Comparison of ENCODE assay signal across 2 cellular contexts in the genomic region with DNA sequence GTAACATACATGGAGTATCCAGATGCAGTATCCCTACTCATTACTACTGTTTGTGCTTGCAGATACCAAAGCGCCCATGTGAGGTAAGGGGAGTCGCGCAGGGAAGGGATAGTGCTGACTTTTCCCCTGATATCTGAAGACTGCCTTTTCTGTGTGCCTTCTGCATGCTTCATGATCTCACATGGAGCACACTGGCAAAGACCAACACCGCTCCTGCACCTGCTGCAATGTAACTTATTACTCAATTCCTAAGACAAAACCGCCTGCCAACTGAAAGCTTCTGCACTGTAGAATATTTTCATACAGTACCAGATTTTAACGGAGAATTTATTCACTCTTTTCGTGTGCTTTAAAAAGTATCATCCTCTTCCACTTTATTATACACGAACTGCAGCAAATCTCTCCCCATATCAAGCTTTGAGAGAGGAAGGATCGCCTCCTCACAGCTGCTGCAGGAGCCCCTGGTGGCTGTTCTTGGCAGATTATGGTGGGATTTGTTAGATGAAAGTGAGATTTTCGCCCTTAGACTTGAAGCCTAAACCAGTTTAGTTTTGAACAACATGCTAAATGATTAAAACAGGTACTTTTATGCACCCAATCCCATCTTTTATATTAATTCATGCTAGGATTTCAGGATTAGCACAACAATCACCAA.
TF ChIP-seq lines count a peak whose summit lies in the region.

No MANE protein-coding gene starts in this region.

TF ChIP-seq in A549, 52 proteins besides CTCF, POLR2A, EP300 and RAD21 (continued from another document):
- no peak for TF ChIP-seq NPAS2 (CRISPR knock-in tag; IDR thresholded peaks at IDR 0.05; ENCODE audit: borderline replicate concordance)
- TF ChIP-seq CHD4 (IDR thresholded peaks at IDR 0.05; ENCODE audit: borderline replicate concordance), result no peak
- no peak for TF ChIP-seq HOXA7 (CRISPR knock-in tag; IDR thresholded peaks at IDR 0.05)
- TF ChIP-seq, protein P1, sequence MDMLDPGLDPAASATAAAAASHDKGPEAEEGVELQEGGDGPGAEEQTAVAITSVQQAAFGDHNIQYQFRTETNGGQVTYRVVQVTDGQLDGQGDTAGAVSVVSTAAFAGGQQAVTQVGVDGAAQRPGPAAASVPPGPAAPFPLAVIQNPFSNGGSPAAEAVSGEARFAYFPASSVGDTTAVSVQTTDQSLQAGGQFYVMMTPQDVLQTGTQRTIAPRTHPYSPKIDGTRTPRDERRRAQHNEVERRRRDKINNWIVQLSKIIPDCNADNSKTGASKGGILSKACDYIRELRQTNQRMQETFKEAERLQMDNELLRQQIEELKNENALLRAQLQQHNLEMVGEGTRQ (IDR thresholded peaks at IDR 0.05), result no peak
- TF ChIP-seq GATA3 (IDR thresholded peaks at IDR 0.05; ENCODE audit: borderline replicate concordance), result no peak
- TF ChIP-seq JUNB (IDR thresholded peaks at IDR 0.05), result no peak
- no peak for TF ChIP-seq CEBPB (IDR thresholded peaks at IDR 0.05)
- no peak for TF ChIP-seq MYC (IDR thresholded peaks at IDR 0.05; ENCODE audit: borderline replicate concordance, low read length)
- no peak for TF ChIP-seq FOSL2 (IDR thresholded peaks at IDR 0.05)
- TF ChIP-seq FOSL2 (CRISPR knock-in tag; IDR thresholded peaks at IDR 0.05), result no peak
- TF ChIP-seq, protein P2, sequence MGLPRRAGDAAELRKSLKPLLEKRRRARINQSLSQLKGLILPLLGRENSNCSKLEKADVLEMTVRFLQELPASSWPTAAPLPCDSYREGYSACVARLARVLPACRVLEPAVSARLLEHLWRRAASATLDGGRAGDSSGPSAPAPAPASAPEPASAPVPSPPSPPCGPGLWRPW (IDR thresholded peaks at IDR 0.05), result no peak
- no peak for TF ChIP-seq NFE2L2 (conservative IDR thresholded peaks at IDR 0.05; ENCODE audit: low read length)
- TF ChIP-seq JUN (IDR thresholded peaks at IDR 0.05), result no peak
- no peak for TF ChIP-seq ZNF302 (CRISPR knock-in tag; IDR thresholded peaks at IDR 0.05)
- TF ChIP-seq KDM5A (IDR thresholded peaks at IDR 0.05), result no peak
- no peak for TF ChIP-seq RFX5 (IDR thresholded peaks at IDR 0.05)

TF ChIP-seq in WTC11, 78 proteins besides CTCF, POLR2A, EP300 and RAD21 (continued from another document):
- TF ChIP-seq, protein P3, sequence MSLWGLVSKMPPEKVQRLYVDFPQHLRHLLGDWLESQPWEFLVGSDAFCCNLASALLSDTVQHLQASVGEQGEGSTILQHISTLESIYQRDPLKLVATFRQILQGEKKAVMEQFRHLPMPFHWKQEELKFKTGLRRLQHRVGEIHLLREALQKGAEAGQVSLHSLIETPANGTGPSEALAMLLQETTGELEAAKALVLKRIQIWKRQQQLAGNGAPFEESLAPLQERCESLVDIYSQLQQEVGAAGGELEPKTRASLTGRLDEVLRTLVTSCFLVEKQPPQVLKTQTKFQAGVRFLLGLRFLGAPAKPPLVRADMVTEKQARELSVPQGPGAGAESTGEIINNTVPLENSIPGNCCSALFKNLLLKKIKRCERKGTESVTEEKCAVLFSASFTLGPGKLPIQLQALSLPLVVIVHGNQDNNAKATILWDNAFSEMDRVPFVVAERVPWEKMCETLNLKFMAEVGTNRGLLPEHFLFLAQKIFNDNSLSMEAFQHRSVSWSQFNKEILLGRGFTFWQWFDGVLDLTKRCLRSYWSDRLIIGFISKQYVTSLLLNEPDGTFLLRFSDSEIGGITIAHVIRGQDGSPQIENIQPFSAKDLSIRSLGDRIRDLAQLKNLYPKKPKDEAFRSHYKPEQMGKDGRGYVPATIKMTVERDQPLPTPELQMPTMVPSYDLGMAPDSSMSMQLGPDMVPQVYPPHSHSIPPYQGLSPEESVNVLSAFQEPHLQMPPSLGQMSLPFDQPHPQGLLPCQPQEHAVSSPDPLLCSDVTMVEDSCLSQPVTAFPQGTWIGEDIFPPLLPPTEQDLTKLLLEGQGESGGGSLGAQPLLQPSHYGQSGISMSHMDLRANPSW (CRISPR knock-in tag; conservative IDR thresholded peaks at IDR 0.05; ENCODE audit: low read depth), result no peak
- TF ChIP-seq NFYB (CRISPR knock-in tag; conservative IDR thresholded peaks at IDR 0.05; ENCODE audit: low read depth), result no peak
- TF ChIP-seq, protein P4, sequence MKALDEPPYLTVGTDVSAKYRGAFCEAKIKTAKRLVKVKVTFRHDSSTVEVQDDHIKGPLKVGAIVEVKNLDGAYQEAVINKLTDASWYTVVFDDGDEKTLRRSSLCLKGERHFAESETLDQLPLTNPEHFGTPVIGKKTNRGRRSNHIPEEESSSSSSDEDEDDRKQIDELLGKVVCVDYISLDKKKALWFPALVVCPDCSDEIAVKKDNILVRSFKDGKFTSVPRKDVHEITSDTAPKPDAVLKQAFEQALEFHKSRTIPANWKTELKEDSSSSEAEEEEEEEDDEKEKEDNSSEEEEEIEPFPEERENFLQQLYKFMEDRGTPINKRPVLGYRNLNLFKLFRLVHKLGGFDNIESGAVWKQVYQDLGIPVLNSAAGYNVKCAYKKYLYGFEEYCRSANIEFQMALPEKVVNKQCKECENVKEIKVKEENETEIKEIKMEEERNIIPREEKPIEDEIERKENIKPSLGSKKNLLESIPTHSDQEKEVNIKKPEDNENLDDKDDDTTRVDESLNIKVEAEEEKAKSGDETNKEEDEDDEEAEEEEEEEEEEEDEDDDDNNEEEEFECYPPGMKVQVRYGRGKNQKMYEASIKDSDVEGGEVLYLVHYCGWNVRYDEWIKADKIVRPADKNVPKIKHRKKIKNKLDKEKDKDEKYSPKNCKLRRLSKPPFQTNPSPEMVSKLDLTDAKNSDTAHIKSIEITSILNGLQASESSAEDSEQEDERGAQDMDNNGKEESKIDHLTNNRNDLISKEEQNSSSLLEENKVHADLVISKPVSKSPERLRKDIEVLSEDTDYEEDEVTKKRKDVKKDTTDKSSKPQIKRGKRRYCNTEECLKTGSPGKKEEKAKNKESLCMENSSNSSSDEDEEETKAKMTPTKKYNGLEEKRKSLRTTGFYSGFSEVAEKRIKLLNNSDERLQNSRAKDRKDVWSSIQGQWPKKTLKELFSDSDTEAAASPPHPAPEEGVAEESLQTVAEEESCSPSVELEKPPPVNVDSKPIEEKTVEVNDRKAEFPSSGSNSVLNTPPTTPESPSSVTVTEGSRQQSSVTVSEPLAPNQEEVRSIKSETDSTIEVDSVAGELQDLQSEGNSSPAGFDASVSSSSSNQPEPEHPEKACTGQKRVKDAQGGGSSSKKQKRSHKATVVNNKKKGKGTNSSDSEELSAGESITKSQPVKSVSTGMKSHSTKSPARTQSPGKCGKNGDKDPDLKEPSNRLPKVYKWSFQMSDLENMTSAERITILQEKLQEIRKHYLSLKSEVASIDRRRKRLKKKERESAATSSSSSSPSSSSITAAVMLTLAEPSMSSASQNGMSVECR (CRISPR knock-in tag; IDR thresholded peaks at IDR 0.05; ENCODE audit: borderline replicate concordance), result no peak
- TF ChIP-seq, protein P5, sequence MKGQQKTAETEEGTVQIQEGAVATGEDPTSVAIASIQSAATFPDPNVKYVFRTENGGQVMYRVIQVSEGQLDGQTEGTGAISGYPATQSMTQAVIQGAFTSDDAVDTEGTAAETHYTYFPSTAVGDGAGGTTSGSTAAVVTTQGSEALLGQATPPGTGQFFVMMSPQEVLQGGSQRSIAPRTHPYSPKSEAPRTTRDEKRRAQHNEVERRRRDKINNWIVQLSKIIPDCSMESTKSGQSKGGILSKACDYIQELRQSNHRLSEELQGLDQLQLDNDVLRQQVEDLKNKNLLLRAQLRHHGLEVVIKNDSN (CRISPR knock-in tag; IDR thresholded peaks at IDR 0.05), result no peak
- TF ChIP-seq FOXJ3 (CRISPR knock-in tag; IDR thresholded peaks at IDR 0.05; ENCODE audit: borderline replicate concordance), result no peak
- no peak for TF ChIP-seq JAZF1 (CRISPR knock-in tag; IDR thresholded peaks at IDR 0.05)
- TF ChIP-seq, protein P1 (CRISPR knock-in tag; IDR thresholded peaks at IDR 0.05), result no peak
- no peak for TF ChIP-seq CREM (CRISPR knock-in tag; IDR thresholded peaks at IDR 0.05)
- TF ChIP-seq ZNF263 (CRISPR knock-in tag; IDR thresholded peaks at IDR 0.05; ENCODE audit: low read depth), result no peak
- TF ChIP-seq, protein P6, sequence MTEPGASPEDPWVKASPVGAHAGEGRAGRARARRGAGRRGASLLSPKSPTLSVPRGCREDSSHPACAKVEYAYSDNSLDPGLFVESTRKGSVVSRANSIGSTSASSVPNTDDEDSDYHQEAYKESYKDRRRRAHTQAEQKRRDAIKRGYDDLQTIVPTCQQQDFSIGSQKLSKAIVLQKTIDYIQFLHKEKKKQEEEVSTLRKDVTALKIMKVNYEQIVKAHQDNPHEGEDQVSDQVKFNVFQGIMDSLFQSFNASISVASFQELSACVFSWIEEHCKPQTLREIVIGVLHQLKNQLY (CRISPR knock-in tag; IDR thresholded peaks at IDR 0.05), result no peak
- TF ChIP-seq, protein P7, sequence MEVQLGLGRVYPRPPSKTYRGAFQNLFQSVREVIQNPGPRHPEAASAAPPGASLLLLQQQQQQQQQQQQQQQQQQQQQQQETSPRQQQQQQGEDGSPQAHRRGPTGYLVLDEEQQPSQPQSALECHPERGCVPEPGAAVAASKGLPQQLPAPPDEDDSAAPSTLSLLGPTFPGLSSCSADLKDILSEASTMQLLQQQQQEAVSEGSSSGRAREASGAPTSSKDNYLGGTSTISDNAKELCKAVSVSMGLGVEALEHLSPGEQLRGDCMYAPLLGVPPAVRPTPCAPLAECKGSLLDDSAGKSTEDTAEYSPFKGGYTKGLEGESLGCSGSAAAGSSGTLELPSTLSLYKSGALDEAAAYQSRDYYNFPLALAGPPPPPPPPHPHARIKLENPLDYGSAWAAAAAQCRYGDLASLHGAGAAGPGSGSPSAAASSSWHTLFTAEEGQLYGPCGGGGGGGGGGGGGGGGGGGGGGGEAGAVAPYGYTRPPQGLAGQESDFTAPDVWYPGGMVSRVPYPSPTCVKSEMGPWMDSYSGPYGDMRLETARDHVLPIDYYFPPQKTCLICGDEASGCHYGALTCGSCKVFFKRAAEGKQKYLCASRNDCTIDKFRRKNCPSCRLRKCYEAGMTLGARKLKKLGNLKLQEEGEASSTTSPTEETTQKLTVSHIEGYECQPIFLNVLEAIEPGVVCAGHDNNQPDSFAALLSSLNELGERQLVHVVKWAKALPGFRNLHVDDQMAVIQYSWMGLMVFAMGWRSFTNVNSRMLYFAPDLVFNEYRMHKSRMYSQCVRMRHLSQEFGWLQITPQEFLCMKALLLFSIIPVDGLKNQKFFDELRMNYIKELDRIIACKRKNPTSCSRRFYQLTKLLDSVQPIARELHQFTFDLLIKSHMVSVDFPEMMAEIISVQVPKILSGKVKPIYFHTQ (CRISPR knock-in tag; IDR thresholded peaks at IDR 0.05), result no peak
- no peak for TF ChIP-seq RELA (CRISPR knock-in tag; IDR thresholded peaks at IDR 0.05; ENCODE audit: borderline replicate concordance)
- no peak for TF ChIP-seq FOXK1 (CRISPR knock-in tag; IDR thresholded peaks at IDR 0.05)
- no peak for TF ChIP-seq RORB (CRISPR knock-in tag; IDR thresholded peaks at IDR 0.05)
- TF ChIP-seq ZNF232 (CRISPR knock-in tag; IDR thresholded peaks at IDR 0.05), result no peak
- TF ChIP-seq, protein P8, sequence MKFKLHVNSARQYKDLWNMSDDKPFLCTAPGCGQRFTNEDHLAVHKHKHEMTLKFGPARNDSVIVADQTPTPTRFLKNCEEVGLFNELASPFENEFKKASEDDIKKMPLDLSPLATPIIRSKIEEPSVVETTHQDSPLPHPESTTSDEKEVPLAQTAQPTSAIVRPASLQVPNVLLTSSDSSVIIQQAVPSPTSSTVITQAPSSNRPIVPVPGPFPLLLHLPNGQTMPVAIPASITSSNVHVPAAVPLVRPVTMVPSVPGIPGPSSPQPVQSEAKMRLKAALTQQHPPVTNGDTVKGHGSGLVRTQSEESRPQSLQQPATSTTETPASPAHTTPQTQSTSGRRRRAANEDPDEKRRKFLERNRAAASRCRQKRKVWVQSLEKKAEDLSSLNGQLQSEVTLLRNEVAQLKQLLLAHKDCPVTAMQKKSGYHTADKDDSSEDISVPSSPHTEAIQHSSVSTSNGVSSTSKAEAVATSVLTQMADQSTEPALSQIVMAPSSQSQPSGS (CRISPR knock-in tag; IDR thresholded peaks at IDR 0.05; ENCODE audit: borderline replicate concordance, low read depth), result no peak
TF ChIP-seq in WTC11: peak in this region for 0.
